In the genomic region with DNA sequence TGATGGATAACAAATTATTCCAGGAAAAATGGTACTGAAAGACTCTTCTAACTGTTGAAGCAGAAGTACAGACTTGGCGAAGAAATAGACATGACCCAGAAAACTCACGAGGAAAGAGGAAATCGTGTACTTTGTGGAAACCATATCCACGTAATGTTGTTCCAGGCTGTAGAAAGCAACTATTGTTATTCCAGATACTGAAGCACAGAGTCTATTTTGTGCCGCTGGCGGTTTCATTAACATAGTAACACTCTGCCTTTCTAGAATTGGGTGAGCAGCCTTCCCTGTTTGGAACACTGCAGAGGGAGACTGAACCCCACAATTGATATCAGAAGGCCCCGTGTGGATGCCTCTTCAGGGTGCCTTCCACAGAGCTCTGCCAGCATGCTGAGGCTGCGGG, we compare ENCODE assay signal across 17 cellular contexts.
"Had no signal": no experiment of that assay in that cellular context is flagged by ENCODE, and none has a peak within 500 bp of the region (broad histone marks: within the 10 kb centered on the region; RNA-seq: fewer than 3 reads in every experiment).

No MANE protein-coding gene starts in this region.

- DNase-seq: effector CD4-positive, alpha-beta T cell; endodermal cell; left ventricle myocardium superior; lower lobe of right lung; naive thymus-derived CD8-positive, alpha-beta T cell; nephron progenitor cell; small intestine; stimulated activated CD4-positive, alpha-beta T cell treated with anti-CD3 and anti-CD28 coated beads, Interleukin-15, amount 100 ng/mL, for 24 hours; stimulated activated CD4-positive, alpha-beta T cell treated with anti-CD3 and anti-CD28 coated beads, Interleukin-2, amount 100 ng/mL, for 48 hours; stimulated activated naive CD4-positive, alpha-beta T cell; stimulated activated naive CD8-positive, alpha-beta T cell treated with anti-CD3 and anti-CD28 coated beads, Interleukin-15, amount 100 ng/mL, for 72 hours; thyroid gland had no signal

- H3K9me3 ChIP-seq: right lobe of liver, thyroid gland had no signal

- H3K27me3 ChIP-seq: dorsolateral prefrontal cortex, esophagus muscularis mucosa, right lobe of liver, thyroid gland, vagina had no signal

- H3K27ac ChIP-seq: esophagus muscularis mucosa, lower lobe of right lung, right lobe of liver, thyroid gland, vagina had no signal

- H3K4me3 ChIP-seq: dorsolateral prefrontal cortex, esophagus muscularis mucosa, lower lobe of right lung, right lobe of liver, thyroid gland, vagina had no signal

- H3K4me3 Mint-ChIP-seq: endodermal cell; memory B cell; naive thymus-derived CD8-positive, alpha-beta T cell; nephron progenitor cell; stimulated activated naive CD8-positive, alpha-beta T cell treated with anti-CD3 and anti-CD28 coated beads, Interleukin-15, amount 100 ng/mL, for 72 hours had no signal

- H3K4me1 ChIP-seq: esophagus muscularis mucosa, right lobe of liver, thyroid gland, vagina had no signal

- H3K27me3 Mint-ChIP-seq: memory B cell; naive thymus-derived CD8-positive, alpha-beta T cell; stimulated activated naive CD8-positive, alpha-beta T cell treated with anti-CD3 and anti-CD28 coated beads, Interleukin-15, amount 100 ng/mL, for 72 hours had no signal

- ATAC-seq: left ventricle myocardium superior; naive thymus-derived CD8-positive, alpha-beta T cell; stimulated activated naive CD8-positive, alpha-beta T cell treated with anti-CD3 and anti-CD28 coated beads, Interleukin-15, amount 100 ng/mL, for 72 hours had no signal

- H3K36me3 ChIP-seq: lower lobe of right lung, right lobe of liver, thyroid gland, vagina had no signal

- H3K4me1 Mint-ChIP-seq: endodermal cell had no signal

- H3K27ac Mint-ChIP-seq: endodermal cell; memory B cell; naive thymus-derived CD8-positive, alpha-beta T cell; nephron progenitor cell; stimulated activated naive CD8-positive, alpha-beta T cell treated with anti-CD3 and anti-CD28 coated beads, Interleukin-15, amount 100 ng/mL, for 72 hours had no signal
